ENCODE assay signal across 8 cellular contexts in the genomic region with DNA sequence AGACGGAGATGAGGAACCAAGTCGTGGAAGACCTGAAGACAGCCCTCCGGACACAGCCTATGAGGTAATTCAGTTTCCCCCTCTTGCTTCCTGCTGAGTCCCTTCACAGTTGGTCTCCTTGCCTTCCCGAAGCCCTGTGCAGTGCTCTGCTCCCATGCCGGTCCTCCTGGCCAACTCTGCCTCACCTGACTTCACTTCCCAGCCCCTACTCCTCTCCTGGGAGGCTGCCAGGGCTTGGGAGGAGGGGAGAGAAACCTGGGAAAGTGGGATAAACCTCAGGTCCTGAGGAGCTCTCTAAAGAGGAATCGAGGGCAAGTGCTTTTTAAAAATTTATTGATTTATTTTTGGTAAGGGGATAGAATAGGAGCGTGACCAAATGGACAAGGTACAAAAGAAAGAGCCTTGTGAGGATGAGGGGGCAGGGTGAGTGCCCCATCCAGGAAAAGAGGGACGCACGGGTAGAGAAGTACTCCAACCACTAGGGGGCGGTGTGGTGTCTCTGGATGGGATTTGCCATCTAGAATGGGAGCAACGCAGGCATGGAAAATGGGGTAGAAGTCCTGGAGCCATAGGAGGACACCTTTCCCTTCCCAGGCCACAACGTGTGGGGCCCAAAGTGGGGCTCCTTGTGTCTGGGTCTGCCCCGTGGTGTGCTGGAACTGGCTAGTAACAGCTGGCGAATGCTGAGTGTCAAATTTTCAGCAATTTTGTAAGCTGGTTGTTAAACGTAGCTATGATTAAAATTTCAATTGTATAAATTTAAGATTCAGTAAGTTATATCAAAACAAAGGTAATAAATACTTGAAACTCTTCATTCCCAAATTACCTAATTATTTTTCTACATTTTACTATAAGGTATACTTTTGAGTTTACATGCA.
DNase-seq lines count a peak whose midpoint lies in the region; ATAC-seq and TF ChIP-seq lines count a peak whose summit lies in the region.

No MANE protein-coding gene starts in this region.

- H3K4me3 ChIP-seq in fibroblast of the aortic adventitia (ENCODE audit: low read depth, low read length) (no peak overlapping the region), tibial artery (no peak overlapping the region)

- intact Hi-C loops in tibial artery (cut with DNase I; ENCODE audit: low total_unique reads), result no loop called here

- peaks cover 14 to 46% (median 35%) of the 10 kb centered on the region in 3 donors for H3K36me3 ChIP-seq in tibial artery

- TF ChIP-seq CTCF in fibroblast of the aortic adventitia (IDR thresholded peaks at IDR 0.05; ENCODE audit: insufficient read depth, low read length) (peak; percentile 78), tibial artery (IDR thresholded peaks at IDR 0.05) (peak; percentile 83 to 85)

- no peak for ATAC-seq in HG03139 (IDR thresholded peaks at IDR 0.05; ENCODE audit: unreplicated experiment)

- no peaks in the 10 kb centered on the region for H3K27me3 ChIP-seq in tibial artery

- peak; percentile 76 for DNase-seq in activated effector memory CD4-positive, alpha-beta T cell treated with anti-CD3 and anti-CD28 coated beads, Interleukin-2, amount 50 U/mL, for 16 hours
- no peak for DNase-seq in activated effector memory CD4-positive, alpha-beta T cell treated with Interleukin-2 at 50 U/mL for 16 hours
- DNase-seq in NCI-H69 (lab: John Stamatoyannopoulos, UW) (peak; percentile 81), activated T-cell treated with anti-CD3 and anti-CD28 coated beads for 48 hours (ENCODE audit: low read depth) (peak; percentile 41), fibroblast of the aortic adventitia (ENCODE audit: low read depth) (peak; percentile 75), nucleus accumbens (lab: John Stamatoyannopoulos, UW) (peak in 44 of 56 donors; percentile 3 to 76 (median 24)), tibial artery (peak; percentile 71 to 85)

- peaks cover 5 to 55% (median 35%) of the 10 kb centered on the region in 4 donors for H3K4me1 ChIP-seq in tibial artery

- peak overlapping the region; percentile 42 to 73 for H3K27ac ChIP-seq in tibial artery

- H3K9me3 ChIP-seq in tibial artery, result no peaks in the 10 kb centered on the region
